Comparison of ENCODE assay signal across 11 cellular contexts in the genomic region with DNA sequence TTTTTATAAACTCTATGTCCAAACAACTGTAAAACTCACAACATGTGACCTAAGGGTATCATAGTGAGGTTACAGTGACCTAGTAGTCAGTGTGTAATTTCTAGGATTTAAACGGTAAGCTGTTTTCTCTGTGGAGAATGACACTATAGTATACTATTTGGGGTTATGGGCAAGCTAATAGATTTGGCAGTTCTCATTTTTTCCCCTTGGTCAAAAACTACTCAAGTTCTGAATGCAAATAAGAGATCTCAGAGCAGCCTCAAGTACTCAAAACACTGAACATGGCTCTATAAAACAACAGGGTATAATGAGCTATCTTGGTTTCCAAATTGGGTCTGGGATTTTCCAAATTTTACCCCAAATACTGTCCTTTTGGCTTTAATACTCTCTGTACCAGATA.
DNase-seq lines count a peak whose midpoint lies in the region; ATAC-seq, FAIRE-seq and TF ChIP-seq lines count a peak whose summit lies in the region.
"Had no signal": no experiment of that assay in that cellular context is flagged by ENCODE, and none has a peak within 500 bp of the region (broad histone marks: within the 10 kb centered on the region; RNA-seq: fewer than 3 reads in every experiment).

No MANE protein-coding gene starts in this region.

- H3K4me3 ChIP-seq in kidney (ENCODE audit: low read length in 2 of 2), result peak overlapping the region in 1 of 2 donors; percentile 5
- H3K4me3 ChIP-seq in stomach, result no peak overlapping the region

- H3K23me2 ChIP-seq in H9 (ENCODE audit: insufficient read length, low read depth, low read length, poor library complexity, severe bottlenecking), result no peaks in the 10 kb centered on the region

- H3K4ac ChIP-seq in H9 (ENCODE audit: low read depth, low read length), result no peak overlapping the region

- H3K27me3 ChIP-seq in H9 (ENCODE audit: insufficient read depth, low read length) (no peaks in the 10 kb centered on the region), stomach (no peaks in the 10 kb centered on the region)

- H4K20me1 ChIP-seq in H9 (ENCODE audit: control insufficient read depth, insufficient read depth, insufficient read length), result no peaks in the 10 kb centered on the region

- no peak overlapping the region for H4K5ac ChIP-seq in H9 (ENCODE audit: insufficient read length, low read depth, low read length)

- ATAC-seq in HG03095 (IDR thresholded peaks at IDR 0.05; ENCODE audit: unreplicated experiment) (no peak), HG03439 (IDR thresholded peaks at IDR 0.05; ENCODE audit: unreplicated experiment) (no peak)
- ATAC-seq: stimulated activated naive B cell treated with anti-CD40 and anti-IgM and Interleukin-4, amounts not matched to agents 10 μg/mL and 1 μg/mL and 100 μg/mL, for 72 hours had no signal

- no peak for DNase-seq in H9
- DNase-seq in activated naive CD8-positive, alpha-beta T cell treated with anti-CD3 and anti-CD28 coated beads for 36 hours, result no peak
- no peak for DNase-seq in kidney
- no peak for DNase-seq in stomach
- DNase-seq in activated naive CD4-positive, alpha-beta T cell treated with Interleukin-2 at 50 U/mL for 16 hours, result no peak
- DNase-seq: NCI-H187; stimulated activated CD4-positive, alpha-beta T cell treated with anti-CD3 and anti-CD28 coated beads, Interleukin-15, amount 100 ng/mL, for 24 hours; stimulated activated naive B cell treated with anti-CD40 and anti-IgM and Interleukin-4, amounts not matched to agents 10 μg/mL and 1 μg/mL and 100 μg/mL, for 72 hours had no signal

- H2AK5ac ChIP-seq in H9 (ENCODE audit: insufficient read length, low read length), result no peak overlapping the region

- no peak overlapping the region for H4K91ac ChIP-seq in H9 (ENCODE audit: insufficient read length, low read depth, low read length)

- no peak overlapping the region for H2BK5ac ChIP-seq in H9 (ENCODE audit: insufficient read length, low read length)

- TF ChIP-seq CTCF in H9 (conservative IDR thresholded peaks at IDR 0.05) (no peak), kidney (IDR thresholded peaks at IDR 0.05; ENCODE audit: borderline replicate concordance, extremely low read depth, insufficient read depth) (no peak), stomach (IDR thresholded peaks at IDR 0.05) (no peak)

- no peak overlapping the region for H3K18ac ChIP-seq in H9 (ENCODE audit: insufficient read length, low read depth, low read length)

- H2BK15ac ChIP-seq in H9 (ENCODE audit: low read depth, low read length), result no peak overlapping the region

- H2BK20ac ChIP-seq in H9 (ENCODE audit: low read depth, low read length, poor library complexity, severe bottlenecking), result peak overlapping the region; percentile 75

- no peak overlapping the region for H3K14ac ChIP-seq in H9 (ENCODE audit: insufficient read depth, low read length)

- no peak for TF ChIP-seq EP300 in stomach (IDR thresholded peaks at IDR 0.05)

- peaks cover 4% of the 10 kb centered on the region for H3K27me3 Mint-ChIP-seq in H9 (ENCODE audit: low read depth)
- no peaks in the 10 kb centered on the region for H3K27me3 Mint-ChIP-seq in activated naive CD8-positive, alpha-beta T cell treated with anti-CD3 and anti-CD28 coated beads for 36 hours
- H3K27me3 Mint-ChIP-seq: dendritic cell treated with granulocyte-macrophage colony-stimulating factor and Interleukin-4, amounts not matched to agents 40 ng/mL and 50 ng/mL, for 4 days had no signal

- WGBS in H9 (ENCODE audit: extremely low coverage, insufficient read length, low lambda C conversion rate), result no CpG with 5 or more reads among the region's 1 CpG
- WGBS in stomach, 5 donors, result 31 to 39% (median 35%) methylated on average over 1 of the region's 1 CpG

- peaks cover 44 to 58% of the 10 kb centered on the region in 2 experiments for H3K9me3 Mint-ChIP-seq in H9
- peaks cover 13% of the 10 kb centered on the region for H3K9me3 Mint-ChIP-seq in activated naive CD8-positive, alpha-beta T cell treated with anti-CD3 and anti-CD28 coated beads for 36 hours

- H3K36me3 ChIP-seq in kidney (ENCODE audit: control insufficient read depth in 1 of 2, insufficient read depth in 2 of 2, low read length in 2 of 2) (no peaks in the 10 kb centered on the region), stomach (no peaks in the 10 kb centered on the region)

- H3K27ac ChIP-seq in H9 (ENCODE audit: insufficient read length, low read depth, low read length) (peak overlapping the region; percentile 92), kidney (ENCODE audit: low read depth in 2 of 2, low read length in 2 of 2) (peak overlapping the region; percentile 68 to 84), stomach (peak overlapping the region in 3 of 5 donors; percentile 20 to 66 (median 23))

- peak overlapping the region; percentile 79 to 100 (median 95); a peak in 6 of 7 replicates for H3K27ac Mint-ChIP-seq in H9
- peak overlapping the region; percentile 70 for H3K27ac Mint-ChIP-seq in activated naive CD8-positive, alpha-beta T cell treated with anti-CD3 and anti-CD28 coated beads for 36 hours
- H3K27ac Mint-ChIP-seq: dendritic cell treated with granulocyte-macrophage colony-stimulating factor and Interleukin-4, amounts not matched to agents 40 ng/mL and 50 ng/mL, for 4 days; stimulated activated naive B cell treated with anti-CD40 and anti-IgM and Interleukin-4, amounts not matched to agents 10 μg/mL and 1 μg/mL and 100 μg/mL, for 72 hours had no signal

- no peak overlapping the region for H3T11ph ChIP-seq in H9 (ENCODE audit: low read length)

- H3K79me2 ChIP-seq in H9 (ENCODE audit: insufficient read depth, low read length), result no peaks in the 10 kb centered on the region

- no peaks in the 10 kb centered on the region for H3K79me1 ChIP-seq in H9 (ENCODE audit: insufficient read depth, low read depth, low read length, poor library complexity, severe bottlenecking)

- H3K36me3 Mint-ChIP-seq in H9 (ENCODE audit: insufficient read depth in 1 of 3, low read depth in 3 of 3), result peaks cover 35 to 61% (median 46%) of the 10 kb centered on the region in 3 experiments
- peaks cover 4% of the 10 kb centered on the region for H3K36me3 Mint-ChIP-seq in activated naive CD8-positive, alpha-beta T cell treated with anti-CD3 and anti-CD28 coated beads for 36 hours

- H3K9me3 ChIP-seq in H9 (ENCODE audit: control insufficient read depth, low read depth, low read length) (peaks cover 19% of the 10 kb centered on the region), kidney (ENCODE audit: control insufficient read depth in 1 of 2, low read length in 2 of 2) (peaks cover 0 to 5% of the 10 kb centered on the region in 2 donors), stomach (peaks cover 0 to 13% (median 3%) of the 10 kb centered on the region in 4 donors)

- H3K9ac ChIP-seq in H9 (ENCODE audit: extremely low read depth, insufficient read length, low read length), result no peak overlapping the region
- H3K9ac ChIP-seq in kidney (ENCODE audit: low read length in 2 of 2), result no peak overlapping the region

- no peak overlapping the region for H3K23ac ChIP-seq in H9 (ENCODE audit: insufficient read length, low read depth, low read length)

- H3K4me3 Mint-ChIP-seq in H9, result 0 out of 5 replicates have a peak overlapping the region, but pooled peaks of 1 of the 2 experiments have one; percentile 37
- H3K4me3 Mint-ChIP-seq in activated naive CD8-positive, alpha-beta T cell treated with anti-CD3 and anti-CD28 coated beads for 36 hours, result no peak overlapping the region
- H3K4me3 Mint-ChIP-seq: dendritic cell treated with granulocyte-macrophage colony-stimulating factor and Interleukin-4, amounts not matched to agents 40 ng/mL and 50 ng/mL, for 4 days; stimulated activated naive B cell treated with anti-CD40 and anti-IgM and Interleukin-4, amounts not matched to agents 10 μg/mL and 1 μg/mL and 100 μg/mL, for 72 hours had no signal

- H2AFZ ChIP-seq in H9 (ENCODE audit: low read length), result no peak overlapping the region

- no peak overlapping the region for H3K4me2 ChIP-seq in H9 (ENCODE audit: insufficient read depth, insufficient read length, low read length)

- FAIRE-seq in kidney (lab: Jason Lieb, UNC), result no peak

- TF ChIP-seq POLR2A in stomach (IDR thresholded peaks at IDR 0.05), result no peak

- H3K56ac ChIP-seq in H9 (ENCODE audit: insufficient read length, low read depth, low read length), result no peak overlapping the region

- no peak overlapping the region for H4K8ac ChIP-seq in H9 (replicated peaks; ENCODE audit: insufficient read length, low read depth, low read length)

- H2BK120ac ChIP-seq in H9 (ENCODE audit: low read depth, low read length, poor library complexity, severe bottlenecking), result no peak overlapping the region

- peaks cover 38% of the 10 kb centered on the region in 2 experiments for H3K4me1 Mint-ChIP-seq in H9
- peaks cover 41% of the 10 kb centered on the region for H3K4me1 Mint-ChIP-seq in activated naive CD8-positive, alpha-beta T cell treated with anti-CD3 and anti-CD28 coated beads for 36 hours

- intact Hi-C loops in kidney (cut with DNase I) (no loop called here), stomach (cut with DNase I; ENCODE audit: low total_unique reads) (no loop called here)

- H3K4me1 ChIP-seq in H9 (ENCODE audit: insufficient read depth, low read length), result no peaks in the 10 kb centered on the region; the same call in 1 of the 2 replicates
- H3K4me1 ChIP-seq in kidney (ENCODE audit: control insufficient read depth in 1 of 2, insufficient read depth in 1 of 2, low read depth in 1 of 2, low read length in 2 of 2), result peaks cover 3 to 21% of the 10 kb centered on the region in 2 donors
- H3K4me1 ChIP-seq in stomach, result peaks cover 6 to 13% (median 11%) of the 10 kb centered on the region in 4 donors

- no peak overlapping the region for H2BK12ac ChIP-seq in H9 (ENCODE audit: insufficient read length, low read depth, low read length)

Comparison
In these comparisons a context has a peak if more than half of its experiments do, and no peak if none do; other contexts are left out.
1. H3K27ac ChIP-seq: peak in every context shown above with its lines; median percentile 92 in H9; 76 in kidney; 23 in stomach.